Comparison of ENCODE assay signal across 11 cellular contexts in genomic region chr4:23889368-23889767, GRCh38. TPM values are rescaled to one million over a fixed set of nuclear protein-coding genes. Genes with fewer than 3 reads are reported as not detected.
DNase-seq lines count a peak whose midpoint lies in the region; ATAC-seq and TF ChIP-seq lines count a peak whose summit lies in the region.
"Had no signal": no experiment of that assay in that cellular context is flagged by ENCODE, and none has a peak within 500 bp of the region (broad histone marks: within the 10 kb centered on the region; RNA-seq: fewer than 3 reads in every experiment).

No MANE protein-coding gene starts in this region.

- TF ChIP-seq CTCF in dorsolateral prefrontal cortex (IDR thresholded peaks at IDR 0.05 in 54 of 56, conservative IDR thresholded peaks at IDR 0.05 in 2 of 56; ENCODE audit: low read depth in 1 of 56, partially characterized antibody in 56 of 56) (no peak), type B pancreatic cell (conservative IDR thresholded peaks at IDR 0.05) (no peak)

- H3K4me3 ChIP-seq in dorsolateral prefrontal cortex (peak overlapping the region; percentile 28 to 79 (median 61)), muscle layer of duodenum (ENCODE audit: low read depth in 1 of 2, low read length in 2 of 2) (peak overlapping the region; percentile 77 to 82)

- no peaks in the 10 kb centered on the region for H3K36me3 ChIP-seq in muscle layer of duodenum (ENCODE audit: control insufficient read depth in 1 of 2, insufficient read depth in 2 of 2, low read length in 2 of 2)

- no peak overlapping the region for H3K27ac Mint-ChIP-seq in activated naive CD4-positive, alpha-beta T cell treated with anti-CD3 and anti-CD28 coated beads for 36 hours
- no peak overlapping the region for H3K27ac Mint-ChIP-seq in activated naive CD4-positive, alpha-beta T cell treated with anti-CD3 and anti-CD28 coated beads, Interleukin-2, amount 50 U/mL, for 72 hours
- H3K27ac Mint-ChIP-seq in type B pancreatic cell: peak overlapping the region; percentile 94
- H3K27ac Mint-ChIP-seq: activated naive CD8-positive, alpha-beta T cell treated with anti-CD3 and anti-CD28 coated beads, Interleukin-2, amount 10 ng/mL, durations not matched to agents 7 days and 5 days; naive B cell had no signal

- no peaks in the 10 kb centered on the region for H3K36me3 Mint-ChIP-seq in activated naive CD4-positive, alpha-beta T cell treated with anti-CD3 and anti-CD28 coated beads for 36 hours (ENCODE audit: low read depth)
- H3K36me3 Mint-ChIP-seq in activated naive CD4-positive, alpha-beta T cell treated with anti-CD3 and anti-CD28 coated beads, Interleukin-2, amount 50 U/mL, for 72 hours: no peaks in the 10 kb centered on the region
- peaks cover 3% of the 10 kb centered on the region for H3K36me3 Mint-ChIP-seq in type B pancreatic cell
- H3K36me3 Mint-ChIP-seq: activated naive CD8-positive, alpha-beta T cell treated with anti-CD3 and anti-CD28 coated beads, Interleukin-2, amount 10 ng/mL, durations not matched to agents 7 days and 5 days; naive B cell had no signal

- DNase-seq in activated naive CD4-positive, alpha-beta T cell treated with anti-CD3 and anti-CD28 coated beads for 36 hours: no peak
- no peak for DNase-seq in activated naive CD4-positive, alpha-beta T cell treated with anti-CD3 and anti-CD28 coated beads, Interleukin-2, amount 50 U/mL, for 72 hours (ENCODE audit: low spot score in 2 of 2)
- DNase-seq in dorsolateral prefrontal cortex (no peak), type B pancreatic cell (ENCODE audit: extremely low spot score, unreplicated experiment) (no peak), posterior vena cava (ENCODE audit: low spot score) (no peak)
- no peak for DNase-seq in activated CD4-positive, CD25-positive, alpha-beta regulatory T cell (lab: John Stamatoyannopoulos, UW)
- no peak for DNase-seq in activated T-cell treated with anti-CD3 and anti-CD28 coated beads, Interleukin-2, amount 50 U/mL, for 1 hour
- DNase-seq: activated naive CD8-positive, alpha-beta T cell treated with anti-CD3 and anti-CD28 coated beads, Interleukin-2, amount 10 ng/mL, durations not matched to agents 7 days and 5 days; AML-193; naive B cell had no signal

- H3K4me1 ChIP-seq in muscle layer of duodenum (ENCODE audit: control insufficient read depth in 1 of 2, insufficient read depth in 2 of 2, low read length in 2 of 2): peaks cover 0 to 21% of the 10 kb centered on the region in 2 donors

- CTCF ChIA-PET in activated naive CD4-positive, alpha-beta T cell treated with anti-CD3 and anti-CD28 coated beads for 36 hours (lab: Charles Lee): no interaction called here

- H3K27me3 ChIP-seq in dorsolateral prefrontal cortex (no peaks in the 10 kb centered on the region), muscle layer of duodenum (ENCODE audit: low read depth, low read length) (no peaks in the 10 kb centered on the region)

- no peak for ATAC-seq in activated naive CD4-positive, alpha-beta T cell treated with anti-CD3 and anti-CD28 coated beads, Interleukin-2, amount 50 U/mL, for 72 hours

- H3K27ac ChIP-seq in dorsolateral prefrontal cortex (peak overlapping the region in 49 of 59 donors; percentile 1 to 87 (median 64)), muscle layer of duodenum (ENCODE audit: low read length) (peak overlapping the region; percentile 83)

- no peaks in the 10 kb centered on the region for H3K9me3 Mint-ChIP-seq in activated naive CD4-positive, alpha-beta T cell treated with anti-CD3 and anti-CD28 coated beads for 36 hours
- H3K9me3 Mint-ChIP-seq in activated naive CD4-positive, alpha-beta T cell treated with anti-CD3 and anti-CD28 coated beads, Interleukin-2, amount 50 U/mL, for 72 hours: no peaks in the 10 kb centered on the region
- H3K9me3 Mint-ChIP-seq in type B pancreatic cell: no peaks in the 10 kb centered on the region

- intact Hi-C loops in activated naive CD4-positive, alpha-beta T cell treated with anti-CD3 and anti-CD28 coated beads for 36 hours (cut with micrococcal nuclease): no loop called here
- intact Hi-C loops in dorsolateral prefrontal cortex (cut with DNase I): no loop called here
- intact Hi-C loops in posterior vena cava (cut with DNase I): no loop called here

- no peaks in the 10 kb centered on the region for H3K9me3 ChIP-seq in muscle layer of duodenum (ENCODE audit: control insufficient read depth in 1 of 2, low read length in 2 of 2)

- H3K27me3 Mint-ChIP-seq in activated naive CD4-positive, alpha-beta T cell treated with anti-CD3 and anti-CD28 coated beads for 36 hours (ENCODE audit: low read depth): peaks cover 27% of the 10 kb centered on the region
- no peaks in the 10 kb centered on the region for H3K27me3 Mint-ChIP-seq in type B pancreatic cell

- peak overlapping the region; percentile 65 for H3K4me3 Mint-ChIP-seq in activated naive CD4-positive, alpha-beta T cell treated with anti-CD3 and anti-CD28 coated beads for 36 hours
- H3K4me3 Mint-ChIP-seq in type B pancreatic cell: peak overlapping the region; percentile 99

- H3K4me1 Mint-ChIP-seq in activated naive CD4-positive, alpha-beta T cell treated with anti-CD3 and anti-CD28 coated beads for 36 hours (ENCODE audit: low read depth): peaks cover 21% of the 10 kb centered on the region
- peaks cover 42% of the 10 kb centered on the region for H3K4me1 Mint-ChIP-seq in type B pancreatic cell (ENCODE audit: unreplicated experiment)

RNA-seq across cellular contexts. Expression of gene PPARGC1A, which starts 0.5 kb away (rescaled TPM):
- total RNA-seq in activated naive CD4-positive, alpha-beta T cell treated with anti-CD3 and anti-CD28 coated beads for 36 hours: not detected
- not detected for total RNA-seq in activated naive CD4-positive, alpha-beta T cell treated with anti-CD3 and anti-CD28 coated beads, Interleukin-2, amount 50 U/mL, for 72 hours
- 10 to 100 TPM; 22.2 to 70.7 (median 45.6) TPM for total RNA-seq in dorsolateral prefrontal cortex
- 39.4 and 93.3 TPM in 2 replicates for total RNA-seq in type B pancreatic cell (ENCODE audit: low replicate concordance)
- 10 to 100 TPM; 20.7 to 27.7 TPM for total RNA-seq in posterior vena cava
- total RNA-seq: activated naive CD8-positive, alpha-beta T cell treated with anti-CD3 and anti-CD28 coated beads, Interleukin-2, amount 10 ng/mL, durations not matched to agents 7 days and 5 days had no signal

Comparison
In these comparisons a context has a peak if more than half of its experiments do, and no peak if none do; other contexts are left out.
1. RNA of gene PPARGC1A, which starts 0.5 kb away (total RNA-seq): 22.2 to 70.7 TPM in dorsolateral prefrontal cortex, 39.4 to 93.3 TPM in type B pancreatic cell and 20.7 to 27.7 TPM in posterior vena cava; not detected in activated naive CD4-positive, alpha-beta T cell treated with anti-CD3 and anti-CD28 coated beads for 36 hours and not detected in activated naive CD4-positive, alpha-beta T cell treated with anti-CD3 and anti-CD28 coated beads, Interleukin-2, amount 50 U/mL, for 72 hours; every median in the first group is over 10 times any median in the second.